In genomic region chr11:71465054-71465453, GRCh38 we compare ENCODE assay signal across 11 cellular contexts.
"Had no signal": no experiment of that assay in that cellular context is flagged by ENCODE, and none has a peak within 500 bp of the region (broad histone marks: within the 10 kb centered on the region; RNA-seq: fewer than 3 reads in every experiment).

No MANE protein-coding gene starts in this region.

- H3K27me3 ChIP-seq: ascending aorta, breast epithelium, esophagus squamous epithelium, neural progenitor cell had no signal

- H3K27me3 Mint-ChIP-seq: activated CD4-positive, alpha-beta T cell treated with anti-CD3 and anti-CD28 coated beads, Interleukin-2, amount 10 ng/mL, durations not matched to agents 7 days and 5 days; stimulated activated memory B cell treated with anti-CD40 and anti-IgM and Interleukin-4, amounts not matched to agents 10 μg/mL and 1 μg/mL and 100 μg/mL, for 72 hours had no signal

- H3K4me1 ChIP-seq: ascending aorta, breast epithelium, esophagus squamous epithelium, neural progenitor cell had no signal

- H3K9me3 ChIP-seq: ascending aorta, breast epithelium, esophagus squamous epithelium had no signal

- H3K4me3 ChIP-seq: ascending aorta, breast epithelium, esophagus squamous epithelium, neural progenitor cell had no signal

- H3K9me3 Mint-ChIP-seq: activated CD4-positive, alpha-beta T cell treated with anti-CD3 and anti-CD28 coated beads, Interleukin-2, amount 10 ng/mL, durations not matched to agents 7 days and 5 days; neural progenitor cell; stimulated activated memory B cell treated with anti-CD40 and anti-IgM and Interleukin-4, amounts not matched to agents 10 μg/mL and 1 μg/mL and 100 μg/mL, for 72 hours; T-helper 2 cell treated with Interferon-gamma antibody and Interleukin-4, amounts not matched to agents 5 μg/mL and 100 μg/mL, for 36 hours had no signal

- ATAC-seq: stimulated activated memory B cell treated with anti-CD40 and anti-IgM and Interleukin-4, amounts not matched to agents 10 μg/mL and 1 μg/mL and 100 μg/mL, for 72 hours had no signal

- H3K36me3 ChIP-seq: breast epithelium, neural progenitor cell had no signal

- H3K4me3 Mint-ChIP-seq: activated CD4-positive, alpha-beta T cell treated with anti-CD3 and anti-CD28 coated beads, Interleukin-2, amount 10 ng/mL, durations not matched to agents 7 days and 5 days; neural progenitor cell; stimulated activated memory B cell treated with anti-CD40 and anti-IgM and Interleukin-4, amounts not matched to agents 10 μg/mL and 1 μg/mL and 100 μg/mL, for 72 hours; T-helper 2 cell treated with Interferon-gamma antibody and Interleukin-4, amounts not matched to agents 5 μg/mL and 100 μg/mL, for 36 hours had no signal

- H3K27ac ChIP-seq: ascending aorta, breast epithelium, esophagus squamous epithelium, neural progenitor cell had no signal

- DNase-seq: activated CD4-positive, alpha-beta T cell treated with anti-CD3 and anti-CD28 coated beads, Interleukin-2, amount 10 ng/mL, durations not matched to agents 7 days and 5 days; activated naive CD4-positive, alpha-beta T cell; esophagus squamous epithelium; SIG-M5; stimulated activated CD4-positive, alpha-beta T cell treated with anti-CD3 and anti-CD28 coated beads, Interleukin-2, amount 100 ng/mL, for 48 hours; trophoblast cell had no signal

- H3K27ac Mint-ChIP-seq: activated CD4-positive, alpha-beta T cell treated with anti-CD3 and anti-CD28 coated beads, Interleukin-2, amount 10 ng/mL, durations not matched to agents 7 days and 5 days; neural progenitor cell; stimulated activated memory B cell treated with anti-CD40 and anti-IgM and Interleukin-4, amounts not matched to agents 10 μg/mL and 1 μg/mL and 100 μg/mL, for 72 hours; T-helper 2 cell treated with Interferon-gamma antibody and Interleukin-4, amounts not matched to agents 5 μg/mL and 100 μg/mL, for 36 hours had no signal
